ENCODE assay signal across 1 cellular context in the genomic region with DNA sequence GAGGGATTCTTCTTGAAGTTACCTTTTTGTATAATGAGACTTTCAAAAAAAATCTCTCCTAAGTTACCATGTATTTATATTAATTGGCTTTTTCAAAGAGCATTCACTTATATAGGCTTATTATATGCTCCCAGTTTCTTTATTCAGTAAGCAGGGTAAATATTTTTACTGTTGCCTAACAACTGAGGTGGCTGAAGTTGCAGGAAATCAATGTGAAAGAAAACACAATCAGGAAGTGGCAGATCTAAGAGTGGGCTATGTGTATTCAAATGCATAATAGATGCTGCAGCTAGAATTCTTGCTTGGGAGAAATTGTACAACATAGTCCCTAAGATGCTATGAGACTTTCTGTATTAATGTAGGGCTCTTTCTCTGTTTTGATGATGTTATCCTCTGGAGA.
TF ChIP-seq lines count a peak whose summit lies in the region.

No MANE protein-coding gene starts in this region.

TF ChIP-seq in WTC11, 78 proteins besides CTCF, POLR2A, EP300 and RAD21 (continued from another document):
- TF ChIP-seq, protein P1, sequence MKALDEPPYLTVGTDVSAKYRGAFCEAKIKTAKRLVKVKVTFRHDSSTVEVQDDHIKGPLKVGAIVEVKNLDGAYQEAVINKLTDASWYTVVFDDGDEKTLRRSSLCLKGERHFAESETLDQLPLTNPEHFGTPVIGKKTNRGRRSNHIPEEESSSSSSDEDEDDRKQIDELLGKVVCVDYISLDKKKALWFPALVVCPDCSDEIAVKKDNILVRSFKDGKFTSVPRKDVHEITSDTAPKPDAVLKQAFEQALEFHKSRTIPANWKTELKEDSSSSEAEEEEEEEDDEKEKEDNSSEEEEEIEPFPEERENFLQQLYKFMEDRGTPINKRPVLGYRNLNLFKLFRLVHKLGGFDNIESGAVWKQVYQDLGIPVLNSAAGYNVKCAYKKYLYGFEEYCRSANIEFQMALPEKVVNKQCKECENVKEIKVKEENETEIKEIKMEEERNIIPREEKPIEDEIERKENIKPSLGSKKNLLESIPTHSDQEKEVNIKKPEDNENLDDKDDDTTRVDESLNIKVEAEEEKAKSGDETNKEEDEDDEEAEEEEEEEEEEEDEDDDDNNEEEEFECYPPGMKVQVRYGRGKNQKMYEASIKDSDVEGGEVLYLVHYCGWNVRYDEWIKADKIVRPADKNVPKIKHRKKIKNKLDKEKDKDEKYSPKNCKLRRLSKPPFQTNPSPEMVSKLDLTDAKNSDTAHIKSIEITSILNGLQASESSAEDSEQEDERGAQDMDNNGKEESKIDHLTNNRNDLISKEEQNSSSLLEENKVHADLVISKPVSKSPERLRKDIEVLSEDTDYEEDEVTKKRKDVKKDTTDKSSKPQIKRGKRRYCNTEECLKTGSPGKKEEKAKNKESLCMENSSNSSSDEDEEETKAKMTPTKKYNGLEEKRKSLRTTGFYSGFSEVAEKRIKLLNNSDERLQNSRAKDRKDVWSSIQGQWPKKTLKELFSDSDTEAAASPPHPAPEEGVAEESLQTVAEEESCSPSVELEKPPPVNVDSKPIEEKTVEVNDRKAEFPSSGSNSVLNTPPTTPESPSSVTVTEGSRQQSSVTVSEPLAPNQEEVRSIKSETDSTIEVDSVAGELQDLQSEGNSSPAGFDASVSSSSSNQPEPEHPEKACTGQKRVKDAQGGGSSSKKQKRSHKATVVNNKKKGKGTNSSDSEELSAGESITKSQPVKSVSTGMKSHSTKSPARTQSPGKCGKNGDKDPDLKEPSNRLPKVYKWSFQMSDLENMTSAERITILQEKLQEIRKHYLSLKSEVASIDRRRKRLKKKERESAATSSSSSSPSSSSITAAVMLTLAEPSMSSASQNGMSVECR (CRISPR knock-in tag; IDR thresholded peaks at IDR 0.05; ENCODE audit: borderline replicate concordance): no peak
- TF ChIP-seq JUN (CRISPR knock-in tag; IDR thresholded peaks at IDR 0.05) (no peak), NFYB (CRISPR knock-in tag; conservative IDR thresholded peaks at IDR 0.05; ENCODE audit: low read depth) (no peak), TP53 (CRISPR knock-in tag; IDR thresholded peaks at IDR 0.05) (no peak), MXD4 (CRISPR knock-in tag; IDR thresholded peaks at IDR 0.05; ENCODE audit: borderline replicate concordance) (no peak), SOX15 (CRISPR knock-in tag; IDR thresholded peaks at IDR 0.05) (no peak), ZNF121 (CRISPR knock-in tag; IDR thresholded peaks at IDR 0.05) (no peak)
- TF ChIP-seq, protein P2, sequence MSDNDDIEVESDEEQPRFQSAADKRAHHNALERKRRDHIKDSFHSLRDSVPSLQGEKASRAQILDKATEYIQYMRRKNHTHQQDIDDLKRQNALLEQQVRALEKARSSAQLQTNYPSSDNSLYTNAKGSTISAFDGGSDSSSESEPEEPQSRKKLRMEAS (CRISPR knock-in tag; IDR thresholded peaks at IDR 0.05): no peak
